In genomic region chr1:198829948-198830347, GRCh38 we compare ENCODE assay signal across 12 cellular contexts.
DNase-seq lines count a peak whose midpoint lies in the region; ATAC-seq, FAIRE-seq and TF ChIP-seq lines count a peak whose summit lies in the region.
"Had no signal": no experiment of that assay in that cellular context is flagged by ENCODE, and none has a peak within 500 bp of the region (broad histone marks: within the 10 kb centered on the region; RNA-seq: fewer than 3 reads in every experiment).

No MANE protein-coding gene starts in this region.

- H3K27me3 ChIP-seq in BJ (ENCODE audit: control insufficient read depth, insufficient read depth, low read length): no peaks in the 10 kb centered on the region
- no peaks in the 10 kb centered on the region for H3K27me3 ChIP-seq in Karpas-422 (ENCODE audit: low read length)

- no peak overlapping the region for H2AFZ ChIP-seq in Karpas-422 (ENCODE audit: low read length)

- DNase-seq in BJ (ENCODE audit: low read depth): no peak
- DNase-seq in Karpas-422: peak; percentile 61
- peak; percentile 32 to 63 for DNase-seq in cardiac fibroblast (ENCODE audit: low read depth in 2 of 2)
- no peak for DNase-seq in kidney
- no peak for DNase-seq in cerebellar nuclear complex (lab: John Stamatoyannopoulos, UW)
- no peak for DNase-seq in activated CD4-positive, CD25-positive, alpha-beta regulatory T cell treated with anti-CD3 and anti-CD28 coated beads, Interleukin-2, amount 50 U/mL, for 72 hours
- DNase-seq in RWPE1 (ENCODE audit: low spot score): no peak
- DNase-seq: DMS79, NCI-H2029, Right ventricle myocardium superior had no signal

- CTCF ChIA-PET in BJ (lab: Yijun Ruan, JAX): interaction anchor here (2.6 kb wide), 1 partner anchor 284 kb away, joined by 6 read pairs; no protein-coding TSS in a partner anchor
- CTCF ChIA-PET in RWPE1 (lab: Yijun Ruan, JAX): interaction anchor here (0.7 kb wide), 1 partner anchor 13 kb away, joined by 5 read pairs; no protein-coding TSS in a partner anchor

- POLR2A ChIA-PET in BJ (lab: Charles Lee): no interaction called here
- POLR2A ChIA-PET in RWPE1 (lab: Yijun Ruan, JAX; ENCODE audit: low non-redundant PET): no interaction called here

- ATAC-seq in GM21619 (IDR thresholded peaks at IDR 0.05; ENCODE audit: unreplicated experiment): no peak

- no peak overlapping the region for H3K4me2 ChIP-seq in Karpas-422 (ENCODE audit: low read depth, low read length, poor library complexity, severe bottlenecking)

- no peak overlapping the region for H3K9ac ChIP-seq in Karpas-422 (ENCODE audit: low read length)
- no peak overlapping the region for H3K9ac ChIP-seq in kidney (ENCODE audit: low read length in 2 of 2)

- H3K4me3 ChIP-seq in BJ (ENCODE audit: low read depth, low read length) (no peak overlapping the region), Karpas-422 (ENCODE audit: low read length) (no peak overlapping the region), cardiac fibroblast (replicated peaks in 1 of 2; ENCODE audit: low read depth in 2 of 2, low read length in 2 of 2) (no peak overlapping the region), kidney (ENCODE audit: low read length in 2 of 2) (no peak overlapping the region)

- no peaks in the 10 kb centered on the region for H3K9me2 ChIP-seq in Karpas-422 (replicated peaks; ENCODE audit: insufficient read depth, low read length)

- H3K27ac ChIP-seq in Karpas-422 (ENCODE audit: low read length) (no peak overlapping the region), kidney (ENCODE audit: low read depth in 2 of 2, low read length in 2 of 2) (peak overlapping the region; percentile 8 to 12), RWPE1 (no peak overlapping the region)

- no peaks in the 10 kb centered on the region for H3K79me2 ChIP-seq in Karpas-422 (ENCODE audit: low read length)

- intact Hi-C loops in kidney (cut with DNase I): no loop called here

- H3K4me1 ChIP-seq in Karpas-422 (ENCODE audit: low read length): no peaks in the 10 kb centered on the region
- no peaks in the 10 kb centered on the region for H3K4me1 ChIP-seq in kidney (ENCODE audit: control insufficient read depth in 1 of 2, insufficient read depth in 1 of 2, low read depth in 1 of 2, low read length in 2 of 2)

- FAIRE-seq in kidney (lab: Jason Lieb, UNC): no peak
- FAIRE-seq: frontal cortex had no signal

- no peaks in the 10 kb centered on the region for H4K20me1 ChIP-seq in Karpas-422 (ENCODE audit: insufficient read depth, low read depth, low read length)

- no peaks in the 10 kb centered on the region for H3K9me3 ChIP-seq in Karpas-422 (ENCODE audit: low read length)
- no peaks in the 10 kb centered on the region for H3K9me3 ChIP-seq in kidney (ENCODE audit: control insufficient read depth in 1 of 2, low read length in 2 of 2)

- no peaks in the 10 kb centered on the region; the same call in 1 of the 2 replicates for H3K36me3 ChIP-seq in BJ (ENCODE audit: control insufficient read depth, insufficient read depth, low read length)
- H3K36me3 ChIP-seq in Karpas-422 (ENCODE audit: insufficient read depth, low read length): no peaks in the 10 kb centered on the region
- H3K36me3 ChIP-seq in kidney (ENCODE audit: control insufficient read depth in 1 of 2, insufficient read depth in 2 of 2, low read length in 2 of 2): no peaks in the 10 kb centered on the region

- TF ChIP-seq CTCF in BJ (IDR thresholded peaks at IDR 0.05; ENCODE audit: insufficient read depth, low read depth, low read length) (peak; percentile 26), cardiac fibroblast (IDR thresholded peaks at IDR 0.05; ENCODE audit: low read depth, low read length) (peak; percentile 32), kidney (IDR thresholded peaks at IDR 0.05; ENCODE audit: borderline replicate concordance, extremely low read depth, insufficient read depth) (no peak), RWPE1 (conservative IDR thresholded peaks at IDR 0.05; ENCODE audit: low read depth) (no peak)

Comparison
In these comparisons a context has a peak if more than half of its experiments do, and no peak if none do; other contexts are left out.
1. DNase-seq: peak in Karpas-422 (single experiment) and cardiac fibroblast (2 of 2); none in BJ (single experiment), kidney (single experiment), cerebellar nuclear complex (0 of 2), activated CD4-positive, CD25-positive, alpha-beta regulatory T cell treated with anti-CD3 and anti-CD28 coated beads, Interleukin-2, amount 50 U/mL, for 72 hours (single experiment) and RWPE1 (single experiment).
2. CTCF ChIP-seq: peak in BJ (single experiment) and cardiac fibroblast (single experiment); none in kidney (single experiment) and RWPE1 (single experiment).
3. H3K27ac ChIP-seq: peak in kidney (2 of 2); none in Karpas-422 (single experiment) and RWPE1 (single experiment).